1 cellular context compared by ENCODE assay signal in the genomic region with DNA sequence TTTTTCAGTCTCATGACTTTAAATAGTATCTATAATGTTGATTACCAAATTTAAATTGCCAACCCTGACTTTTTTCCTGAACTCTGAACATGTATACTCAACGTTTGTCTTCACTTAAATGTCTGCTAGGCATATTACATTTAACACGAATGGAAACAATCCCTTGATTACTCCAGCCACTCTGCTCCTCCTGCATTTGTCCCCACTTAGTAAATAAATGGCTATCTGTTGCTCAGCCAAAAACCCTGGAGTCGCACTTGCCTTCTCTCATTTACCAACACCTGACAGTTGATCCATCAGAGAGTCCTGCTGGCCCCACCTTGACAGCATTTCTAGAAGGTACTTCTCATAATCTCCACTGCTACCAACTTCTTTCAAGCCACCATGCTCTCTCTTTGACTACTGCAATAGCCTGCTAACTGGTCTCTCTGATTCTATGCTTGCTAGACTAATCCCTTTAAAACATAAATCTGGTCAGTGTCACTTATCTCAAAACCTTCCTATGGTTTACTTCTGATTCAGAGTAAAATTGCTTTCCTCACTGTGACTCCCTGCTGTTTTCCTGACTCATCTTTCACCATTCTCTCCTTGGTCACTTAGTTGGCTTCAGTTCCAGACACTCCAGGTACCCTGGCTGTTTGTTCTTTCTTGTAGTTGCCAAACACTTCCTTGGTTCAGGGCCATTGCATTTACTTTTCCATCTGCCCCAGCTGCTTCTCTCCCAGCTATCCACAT.
TF ChIP-seq lines count a peak whose summit lies in the region.

No MANE protein-coding gene starts in this region.

TF ChIP-seq in GM23338, 12 proteins besides CTCF, POLR2A, EP300 and RAD21 (continued from another document):
- TF ChIP-seq, protein P1, sequence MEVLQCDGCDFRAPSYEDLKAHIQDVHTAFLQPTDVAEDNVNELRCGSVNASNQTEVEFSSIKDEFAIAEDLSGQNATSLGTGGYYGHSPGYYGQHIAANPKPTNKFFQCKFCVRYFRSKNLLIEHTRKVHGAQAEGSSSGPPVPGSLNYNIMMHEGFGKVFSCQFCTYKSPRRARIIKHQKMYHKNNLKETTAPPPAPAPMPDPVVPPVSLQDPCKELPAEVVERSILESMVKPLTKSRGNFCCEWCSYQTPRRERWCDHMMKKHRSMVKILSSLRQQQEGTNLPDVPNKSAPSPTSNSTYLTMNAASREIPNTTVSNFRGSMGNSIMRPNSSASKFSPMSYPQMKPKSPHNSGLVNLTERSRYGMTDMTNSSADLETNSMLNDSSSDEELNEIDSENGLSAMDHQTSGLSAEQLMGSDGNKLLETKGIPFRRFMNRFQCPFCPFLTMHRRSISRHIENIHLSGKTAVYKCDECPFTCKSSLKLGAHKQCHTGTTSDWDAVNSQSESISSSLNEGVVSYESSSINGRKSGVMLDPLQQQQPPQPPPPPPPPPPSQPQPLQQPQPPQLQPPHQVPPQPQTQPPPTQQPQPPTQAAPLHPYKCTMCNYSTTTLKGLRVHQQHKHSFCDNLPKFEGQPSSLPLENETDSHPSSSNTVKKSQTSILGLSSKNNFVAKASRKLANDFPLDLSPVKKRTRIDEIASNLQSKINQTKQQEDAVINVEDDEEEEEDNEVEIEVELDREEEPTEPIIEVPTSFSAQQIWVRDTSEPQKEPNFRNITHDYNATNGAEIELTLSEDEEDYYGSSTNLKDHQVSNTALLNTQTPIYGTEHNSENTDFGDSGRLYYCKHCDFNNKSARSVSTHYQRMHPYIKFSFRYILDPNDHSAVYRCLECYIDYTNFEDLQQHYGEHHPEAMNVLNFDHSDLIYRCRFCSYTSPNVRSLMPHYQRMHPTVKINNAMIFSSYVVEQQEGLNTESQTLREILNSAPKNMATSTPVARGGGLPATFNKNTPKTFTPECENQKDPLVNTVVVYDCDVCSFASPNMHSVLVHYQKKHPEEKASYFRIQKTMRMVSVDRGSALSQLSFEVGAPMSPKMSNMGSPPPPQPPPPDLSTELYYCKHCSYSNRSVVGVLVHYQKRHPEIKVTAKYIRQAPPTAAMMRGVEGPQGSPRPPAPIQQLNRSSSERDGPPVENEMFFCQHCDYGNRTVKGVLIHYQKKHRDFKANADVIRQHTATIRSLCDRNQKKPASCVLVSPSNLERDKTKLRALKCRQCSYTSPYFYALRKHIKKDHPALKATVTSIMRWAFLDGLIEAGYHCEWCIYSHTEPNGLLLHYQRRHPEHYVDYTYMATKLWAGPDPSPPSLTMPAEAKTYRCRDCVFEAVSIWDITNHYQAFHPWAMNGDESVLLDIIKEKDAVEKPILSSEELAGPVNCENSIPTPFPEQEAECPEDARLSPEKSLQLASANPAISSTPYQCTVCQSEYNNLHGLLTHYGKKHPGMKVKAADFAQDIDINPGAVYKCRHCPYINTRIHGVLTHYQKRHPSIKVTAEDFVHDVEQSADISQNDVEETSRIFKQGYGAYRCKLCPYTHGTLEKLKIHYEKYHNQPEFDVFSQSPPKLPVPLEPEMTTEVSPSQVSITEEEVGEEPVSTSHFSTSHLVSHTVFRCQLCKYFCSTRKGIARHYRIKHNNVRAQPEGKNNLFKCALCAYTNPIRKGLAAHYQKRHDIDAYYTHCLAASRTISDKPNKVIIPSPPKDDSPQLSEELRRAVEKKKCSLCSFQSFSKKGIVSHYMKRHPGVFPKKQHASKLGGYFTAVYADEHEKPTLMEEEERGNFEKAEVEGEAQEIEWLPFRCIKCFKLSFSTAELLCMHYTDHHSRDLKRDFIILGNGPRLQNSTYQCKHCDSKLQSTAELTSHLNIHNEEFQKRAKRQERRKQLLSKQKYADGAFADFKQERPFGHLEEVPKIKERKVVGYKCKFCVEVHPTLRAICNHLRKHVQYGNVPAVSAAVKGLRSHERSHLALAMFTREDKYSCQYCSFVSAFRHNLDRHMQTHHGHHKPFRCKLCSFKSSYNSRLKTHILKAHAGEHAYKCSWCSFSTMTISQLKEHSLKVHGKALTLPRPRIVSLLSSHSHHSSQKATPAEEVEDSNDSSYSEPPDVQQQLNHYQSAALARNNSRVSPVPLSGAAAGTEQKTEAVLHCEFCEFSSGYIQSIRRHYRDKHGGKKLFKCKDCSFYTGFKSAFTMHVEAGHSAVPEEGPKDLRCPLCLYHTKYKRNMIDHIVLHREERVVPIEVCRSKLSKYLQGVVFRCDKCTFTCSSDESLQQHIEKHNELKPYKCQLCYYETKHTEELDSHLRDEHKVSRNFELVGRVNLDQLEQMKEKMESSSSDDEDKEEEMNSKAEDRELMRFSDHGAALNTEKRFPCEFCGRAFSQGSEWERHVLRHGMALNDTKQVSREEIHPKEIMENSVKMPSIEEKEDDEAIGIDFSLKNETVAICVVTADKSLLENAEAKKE (CRISPR knock-in tag; IDR thresholded peaks at IDR 0.05), result no peak
- TF ChIP-seq STAT1 (IDR thresholded peaks at IDR 0.05; ENCODE audit: unreplicated experiment) (no peak), NANOG (IDR thresholded peaks at IDR 0.05; ENCODE audit: borderline replicate concordance) (no peak), POLR2AphosphoS5 (IDR thresholded peaks at IDR 0.05; ENCODE audit: low read depth) (no peak), JUNB (IDR thresholded peaks at IDR 0.05; ENCODE audit: unreplicated experiment) (no peak), ZNF331 (CRISPR knock-in tag; IDR thresholded peaks at IDR 0.05; ENCODE audit: low read depth) (no peak), EZH2 (IDR thresholded peaks at IDR 0.05; ENCODE audit: low read depth, unreplicated experiment) (no peak), CREB1 (CRISPR knock-in tag; IDR thresholded peaks at IDR 0.05; ENCODE audit: low read depth) (no peak)
- TF ChIP-seq, protein P2, sequence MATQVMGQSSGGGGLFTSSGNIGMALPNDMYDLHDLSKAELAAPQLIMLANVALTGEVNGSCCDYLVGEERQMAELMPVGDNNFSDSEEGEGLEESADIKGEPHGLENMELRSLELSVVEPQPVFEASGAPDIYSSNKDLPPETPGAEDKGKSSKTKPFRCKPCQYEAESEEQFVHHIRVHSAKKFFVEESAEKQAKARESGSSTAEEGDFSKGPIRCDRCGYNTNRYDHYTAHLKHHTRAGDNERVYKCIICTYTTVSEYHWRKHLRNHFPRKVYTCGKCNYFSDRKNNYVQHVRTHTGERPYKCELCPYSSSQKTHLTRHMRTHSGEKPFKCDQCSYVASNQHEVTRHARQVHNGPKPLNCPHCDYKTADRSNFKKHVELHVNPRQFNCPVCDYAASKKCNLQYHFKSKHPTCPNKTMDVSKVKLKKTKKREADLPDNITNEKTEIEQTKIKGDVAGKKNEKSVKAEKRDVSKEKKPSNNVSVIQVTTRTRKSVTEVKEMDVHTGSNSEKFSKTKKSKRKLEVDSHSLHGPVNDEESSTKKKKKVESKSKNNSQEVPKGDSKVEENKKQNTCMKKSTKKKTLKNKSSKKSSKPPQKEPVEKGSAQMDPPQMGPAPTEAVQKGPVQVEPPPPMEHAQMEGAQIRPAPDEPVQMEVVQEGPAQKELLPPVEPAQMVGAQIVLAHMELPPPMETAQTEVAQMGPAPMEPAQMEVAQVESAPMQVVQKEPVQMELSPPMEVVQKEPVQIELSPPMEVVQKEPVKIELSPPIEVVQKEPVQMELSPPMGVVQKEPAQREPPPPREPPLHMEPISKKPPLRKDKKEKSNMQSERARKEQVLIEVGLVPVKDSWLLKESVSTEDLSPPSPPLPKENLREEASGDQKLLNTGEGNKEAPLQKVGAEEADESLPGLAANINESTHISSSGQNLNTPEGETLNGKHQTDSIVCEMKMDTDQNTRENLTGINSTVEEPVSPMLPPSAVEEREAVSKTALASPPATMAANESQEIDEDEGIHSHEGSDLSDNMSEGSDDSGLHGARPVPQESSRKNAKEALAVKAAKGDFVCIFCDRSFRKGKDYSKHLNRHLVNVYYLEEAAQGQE (IDR thresholded peaks at IDR 0.05; ENCODE audit: unreplicated experiment), result no peak
